Comparison of ENCODE assay signal across 16 cellular contexts in genomic region chr6:79073888-79074287, GRCh38. TPM values are rescaled to one million over a fixed set of nuclear protein-coding genes. Genes with fewer than 3 reads are reported as not detected.
DNase-seq lines count a peak whose midpoint lies in the region; ATAC-seq and TF ChIP-seq lines count a peak whose summit lies in the region.
"Had no signal": no experiment of that assay in that cellular context is flagged by ENCODE, and none has a peak within 500 bp of the region (broad histone marks: within the 10 kb centered on the region; RNA-seq: fewer than 3 reads in every experiment).

No MANE protein-coding gene starts in this region.

- CTCF ChIA-PET in SK-N-SH (lab: Yijun Ruan, JAX): interaction anchor here (1.3 to 1.4 kb wide), 2 partner anchors 13 to 393 kb away, joined by 3 to 4 read pairs; no protein-coding TSS in a partner anchor
- CTCF ChIA-PET in OCI-LY7 (lab: Charles Lee; ENCODE audit: unreplicated experiment): no interaction called here
- CTCF ChIA-PET in activated CD4-positive, alpha-beta T cell treated with anti-CD3 and anti-CD28 coated beads, Interleukin-2, amount 10 ng/mL, durations not matched to agents 7 days and 5 days (lab: Charles Lee): no interaction called here

- intact Hi-C loops in OCI-LY7 (cut with micrococcal nuclease; ENCODE audit: unreplicated experiment): no loop called here

- H3K9me2 ChIP-seq in SK-N-SH: no peaks in the 10 kb centered on the region
- no peaks in the 10 kb centered on the region for H3K9me2 ChIP-seq in OCI-LY7 (ENCODE audit: insufficient read depth, low read length)

- no TSS peak for BruUV-seq in OCI-LY7 (replicated peaks; lab: Mats Ljungman, UMichigan)

- TF ChIP-seq EP300 in SK-N-SH (IDR thresholded peaks at IDR 0.05; ENCODE audit: borderline replicate concordance in 1 of 2, low read depth in 1 of 2, low read length in 1 of 2): no peak

- H3K4me3 ChIP-seq in SK-N-SH (ENCODE audit: low read depth in 2 of 2, low read length in 1 of 2): no peak overlapping the region
- H3K4me3 ChIP-seq in OCI-LY7 (ENCODE audit: low read depth, low read length, poor library complexity, severe bottlenecking): peak overlapping the region; percentile 20
- H3K4me3 ChIP-seq in osteoblast (ENCODE audit: insufficient read depth, low read length): no peak overlapping the region
- H3K4me3 ChIP-seq: K562 had no signal

- ATAC-seq in SK-N-SH treated with all-trans-retinoic acid at 6 μM for 48 hours: no peak
- ATAC-seq: activated CD8-positive, alpha-beta T cell treated with anti-CD3 and anti-CD28 coated beads, Interleukin-2, amount 10 ng/mL, durations not matched to agents 7 days and 5 days; K562 had no signal

- H3K4me3 Mint-ChIP-seq in endothelial cell (ENCODE audit: unreplicated experiment): peak overlapping the region; percentile 69
- no peak overlapping the region for H3K4me3 Mint-ChIP-seq in activated CD4-positive, alpha-beta T cell treated with anti-CD3 and anti-CD28 coated beads, Interleukin-2, amount 10 ng/mL, durations not matched to agents 7 days and 5 days
- H3K4me3 Mint-ChIP-seq: activated CD8-positive, alpha-beta T cell treated with anti-CD3 and anti-CD28 coated beads, Interleukin-2, amount 10 ng/mL, durations not matched to agents 7 days and 5 days had no signal

- H3K9me3 ChIP-seq in SK-N-SH (no peaks in the 10 kb centered on the region), OCI-LY7 (ENCODE audit: low read length) (no peaks in the 10 kb centered on the region), osteoblast (ENCODE audit: low read depth, low read length) (no peaks in the 10 kb centered on the region)

- 94% methylated on average over 1 of the region's 1 CpG for WGBS in SK-N-SH (ENCODE audit: low lambda C conversion rate)

- H3K36me3 ChIP-seq in SK-N-SH (replicated peaks in 1 of 2; ENCODE audit: control insufficient read depth in 1 of 2, insufficient read depth in 2 of 2, low read length in 1 of 2): peaks cover 0 to 13% of the 10 kb centered on the region in 2 experiments
- H3K36me3 ChIP-seq in OCI-LY7 (ENCODE audit: insufficient read depth, low read length): peaks cover 74% of the 10 kb centered on the region
- H3K36me3 ChIP-seq in osteoblast (ENCODE audit: insufficient read depth, low read length): no peaks in the 10 kb centered on the region

- no peaks in the 10 kb centered on the region for H3K9me3 Mint-ChIP-seq in endothelial cell (ENCODE audit: unreplicated experiment)
- no peaks in the 10 kb centered on the region for H3K9me3 Mint-ChIP-seq in activated CD4-positive, alpha-beta T cell treated with anti-CD3 and anti-CD28 coated beads, Interleukin-2, amount 10 ng/mL, durations not matched to agents 7 days and 5 days

- POLR2A ChIA-PET in SK-N-SH (lab: Yijun Ruan, JAX): no interaction called here
- POLR2A ChIA-PET in OCI-LY7 (lab: Charles Lee): interaction anchor here (4.5 kb wide), 1 partner anchor 12 kb away, joined by 39 read pairs; no protein-coding TSS in a partner anchor
- POLR2A ChIA-PET in activated CD4-positive, alpha-beta T cell treated with anti-CD3 and anti-CD28 coated beads, Interleukin-2, amount 10 ng/mL, durations not matched to agents 7 days and 5 days (lab: Charles Lee): no interaction called here

- H3K79me2 ChIP-seq in SK-N-SH (ENCODE audit: insufficient read depth) (peaks cover 70% of the 10 kb centered on the region), OCI-LY7 (ENCODE audit: insufficient read depth, low read depth, low read length) (peaks cover 80% of the 10 kb centered on the region), osteoblast (ENCODE audit: insufficient read depth, low read length) (peaks cover 67% of the 10 kb centered on the region)

- H3K4me1 Mint-ChIP-seq in endothelial cell (ENCODE audit: unreplicated experiment): peaks cover 24% of the 10 kb centered on the region
- H3K4me1 Mint-ChIP-seq in activated CD4-positive, alpha-beta T cell treated with anti-CD3 and anti-CD28 coated beads, Interleukin-2, amount 10 ng/mL, durations not matched to agents 7 days and 5 days: peaks cover 47% of the 10 kb centered on the region

- H3K27ac Mint-ChIP-seq in endothelial cell (ENCODE audit: unreplicated experiment): peak overlapping the region; percentile 92
- H3K27ac Mint-ChIP-seq in activated CD4-positive, alpha-beta T cell treated with anti-CD3 and anti-CD28 coated beads, Interleukin-2, amount 10 ng/mL, durations not matched to agents 7 days and 5 days: no peak overlapping the region
- H3K27ac Mint-ChIP-seq: activated CD8-positive, alpha-beta T cell treated with anti-CD3 and anti-CD28 coated beads, Interleukin-2, amount 10 ng/mL, durations not matched to agents 7 days and 5 days had no signal

- H2AFZ ChIP-seq in SK-N-SH (ENCODE audit: low read depth) (0 out of 2 replicates have a peak overlapping the region, but pooled peaks have one; percentile 47), OCI-LY7 (ENCODE audit: low read length) (no peak overlapping the region), osteoblast (ENCODE audit: low read length) (no peak overlapping the region)

- H3K27me3 Mint-ChIP-seq in endothelial cell (ENCODE audit: unreplicated experiment): peaks cover 8% of the 10 kb centered on the region
- H3K27me3 Mint-ChIP-seq in activated CD4-positive, alpha-beta T cell treated with anti-CD3 and anti-CD28 coated beads, Interleukin-2, amount 10 ng/mL, durations not matched to agents 7 days and 5 days: no peaks in the 10 kb centered on the region

- no peak overlapping the region for H3K27ac ChIP-seq in SK-N-SH (ENCODE audit: low read depth in 2 of 2, low read length in 1 of 2)
- H3K27ac ChIP-seq in OCI-LY7 (ENCODE audit: low read depth, low read length, poor library complexity, severe bottlenecking): no peak overlapping the region
- H3K27ac ChIP-seq in osteoblast (ENCODE audit: low read depth, low read length): peak overlapping the region; percentile 25

- peaks cover 9% of the 10 kb centered on the region for H3F3A ChIP-seq in SK-N-SH (replicated peaks; ENCODE audit: insufficient read depth)

- no peak for TF ChIP-seq RAD21 in SK-N-SH (IDR thresholded peaks at IDR 0.05; ENCODE audit: low read length)

- H3K9ac ChIP-seq in SK-N-SH: no peak overlapping the region

- no peaks in the 10 kb centered on the region for H4K20me1 ChIP-seq in SK-N-SH (ENCODE audit: insufficient read depth)
- peaks cover 52% of the 10 kb centered on the region for H4K20me1 ChIP-seq in OCI-LY7 (ENCODE audit: insufficient read depth, low read length)
- no peaks in the 10 kb centered on the region for H4K20me1 ChIP-seq in osteoblast (ENCODE audit: insufficient read depth, low read length)

- H3K4me2 ChIP-seq in SK-N-SH: no peak overlapping the region
- H3K4me2 ChIP-seq in OCI-LY7 (ENCODE audit: low read length): peak overlapping the region; percentile 88
- H3K4me2 ChIP-seq in osteoblast (ENCODE audit: insufficient read depth, low read length): no peak overlapping the region

- H3K27me3 ChIP-seq in SK-N-SH (ENCODE audit: insufficient read depth): no peaks in the 10 kb centered on the region
- no peaks in the 10 kb centered on the region for H3K27me3 ChIP-seq in osteoblast (ENCODE audit: insufficient read depth, low read length)

- TF ChIP-seq CTCF in SK-N-SH (IDR thresholded peaks at IDR 0.05): no peak
- no peak for TF ChIP-seq CTCF in OCI-LY7 (conservative IDR thresholded peaks at IDR 0.05; ENCODE audit: low read length)
- TF ChIP-seq CTCF in endothelial cell (IDR thresholded peaks at IDR 0.05; ENCODE audit: unreplicated experiment): no peak
- no peak for TF ChIP-seq CTCF in osteoblast (IDR thresholded peaks at IDR 0.05; ENCODE audit: extremely low read depth, low read depth, low read length)

- no peak for DNase-seq in SK-N-SH
- no peak for DNase-seq in OCI-LY7 (ENCODE audit: low spot score)
- DNase-seq in endothelial cell (ENCODE audit: low spot score): no peak
- DNase-seq in osteoblast (ENCODE audit: insufficient read length, low spot score, missing footprints): no peak
- no peak for DNase-seq in DMS153 (lab: John Stamatoyannopoulos, UW)
- DNase-seq in SW 1271 (lab: John Stamatoyannopoulos, UW): no peak
- no peak for DNase-seq in activated CD4-positive, alpha-beta T cell treated with anti-CD3 and anti-CD28 coated beads, Interleukin-2, amount 10 ng/mL, durations not matched to agents 7 days and 5 days
- DNase-seq: 8988T; activated CD8-positive, alpha-beta T cell treated with anti-CD3 and anti-CD28 coated beads, Interleukin-2, amount 10 ng/mL, durations not matched to agents 7 days and 5 days; GDM1; NCI-H1930; NCI-H82; Right ventricle myocardium superior; small intestine had no signal

- H3K36me3 Mint-ChIP-seq in endothelial cell (ENCODE audit: low read depth, unreplicated experiment): peaks cover 13% of the 10 kb centered on the region
- peaks cover 38% of the 10 kb centered on the region for H3K36me3 Mint-ChIP-seq in activated CD4-positive, alpha-beta T cell treated with anti-CD3 and anti-CD28 coated beads, Interleukin-2, amount 10 ng/mL, durations not matched to agents 7 days and 5 days (ENCODE audit: low read depth)

- H3K4me1 ChIP-seq in SK-N-SH (ENCODE audit: control insufficient read depth in 1 of 2, insufficient read depth in 2 of 2, low read depth in 1 of 2, low read length in 1 of 2) (peaks cover 12 to 15% of the 10 kb centered on the region in 2 experiments; a peak in 2 of 4 replicates), OCI-LY7 (ENCODE audit: insufficient read depth, low read length, poor library complexity, severe bottlenecking) (peaks cover 57% of the 10 kb centered on the region), osteoblast (ENCODE audit: insufficient read depth, low read length) (peaks cover 21% of the 10 kb centered on the region)

TF ChIP-seq in SK-N-SH, 30 proteins besides CTCF, POLR2A, EP300 and RAD21 (continues in another document):
- TF ChIP-seq MEF2A (IDR thresholded peaks at IDR 0.05; ENCODE audit: borderline replicate concordance, low read depth) (no peak), FOXJ3 (CRISPR knock-in tag; IDR thresholded peaks at IDR 0.05) (no peak), JUND (IDR thresholded peaks at IDR 0.05) (no peak), NFIC (IDR thresholded peaks at IDR 0.05; ENCODE audit: borderline replicate concordance) (no peak)

TF ChIP-seq in SK-N-SH treated with all-trans-retinoic acid at 6 μM for 48 hours, 23 proteins besides CTCF, POLR2A, EP300 and RAD21 (continues in another document):
- TF ChIP-seq OSR1 (CRISPR knock-in tag; IDR thresholded peaks at IDR 0.05): no peak
- TF ChIP-seq GLIS3 (CRISPR knock-in tag; IDR thresholded peaks at IDR 0.05): no peak
- TF ChIP-seq ZNF70 (CRISPR knock-in tag; IDR thresholded peaks at IDR 0.05): no peak
- no peak for TF ChIP-seq ZNF8 (CRISPR knock-in tag; IDR thresholded peaks at IDR 0.05)

RNA-seq across cellular contexts. Expression of gene PHIP, which starts 4.2 kb away (rescaled TPM):
- polyA plus RNA-seq in SK-N-SH (2012; rRNA removed): 1.7 and 1.9 TPM in 2 replicates
- polyA plus RNA-seq in SK-N-SH (2012; cell fraction: cytosol; rRNA removed): 2.0 and 2.3 TPM in 2 replicates
- polyA plus RNA-seq in SK-N-SH (2012; cell fraction: nucleus; rRNA removed): 2.3 and 5.3 TPM in 2 replicates
- 32.1 and 35.4 TPM in 2 replicates for total RNA-seq in OCI-LY7 (2014; rRNA removed; shearing (Covaris generic))
- total RNA-seq in OCI-LY7 (2022) (46.6 and 48.4 TPM in 2 replicates), endothelial cell (ENCODE audit: unreplicated experiment) (42.4 TPM), osteoblast (23.9 and 24.5 TPM in 2 replicates)
- total RNA-seq in activated CD4-positive, alpha-beta T cell treated with anti-CD3 and anti-CD28 coated beads, Interleukin-2, amount 10 ng/mL, durations not matched to agents 7 days and 5 days: 10 to 100 TPM; 31.6 to 33.9 TPM
